In genomic region chr4:102761478-102761790, GRCh38 we compare ENCODE assay signal across 8 cellular contexts. TPM values are rescaled to one million over a fixed set of nuclear protein-coding genes. Genes with fewer than 3 reads are reported as not detected.
A peak's percentile ranks its signal among the peaks of the same experiment; 100 is the strongest.
DNase-seq lines count a peak whose midpoint lies in the region; ATAC-seq, FAIRE-seq and TF ChIP-seq lines count a peak whose summit lies in the region.

No MANE protein-coding gene starts in this region.

- H3K36me3 ChIP-seq in HUES64 (ENCODE audit: insufficient read depth, low read length) (no peaks in the 10 kb centered on the region), bronchial epithelial cell (ENCODE audit: control insufficient read depth, insufficient read depth, low read length) (no peaks in the 10 kb centered on the region), lung (ENCODE audit: control insufficient read depth in 2 of 2, insufficient read depth in 2 of 2, low read length in 2 of 2) (no peaks in the 10 kb centered on the region), upper lobe of right lung (no peaks in the 10 kb centered on the region)

- 22% methylated on average over 9 of the region's 9 CpGs for WGBS in HUES64
- WGBS in lung, 2 donors: 10 to 13% methylated on average over 9 of the region's 9 CpGs

- no peak for FAIRE-seq in bronchial epithelial cell (lab: Jason Lieb, UNC)

- H3K27ac Mint-ChIP-seq in Calu3 (ENCODE audit: unreplicated experiment): no peak overlapping the region

- H3K9me3 Mint-ChIP-seq in Calu3 (ENCODE audit: low read depth, unreplicated experiment): no peaks in the 10 kb centered on the region

- no peak for TF ChIP-seq CTCF in Calu3 (IDR thresholded peaks at IDR 0.05; ENCODE audit: unreplicated experiment)
- no peak for TF ChIP-seq CTCF in bronchial epithelial cell (IDR thresholded peaks at IDR 0.05; ENCODE audit: insufficient read depth, low read length, severe bottlenecking)
- TF ChIP-seq CTCF in lung (IDR thresholded peaks at IDR 0.05; ENCODE audit: control extremely low read depth, extremely low read depth): no peak
- no peak for TF ChIP-seq CTCF in upper lobe of right lung (IDR thresholded peaks at IDR 0.05)

- CTCF ChIA-PET in Calu3 (lab: Charles Lee): no interaction called here

- H3K4me1 ChIP-seq in HUES64 (ENCODE audit: insufficient read depth, low read length): peaks cover 6% of the 10 kb centered on the region; the same call in 1 of the 2 replicates
- H3K4me1 ChIP-seq in lung (ENCODE audit: control insufficient read depth in 2 of 2, insufficient read depth in 2 of 2, low read length in 2 of 2): peaks cover 2 to 9% of the 10 kb centered on the region in 2 donors
- peaks cover 32% of the 10 kb centered on the region for H3K4me1 ChIP-seq in upper lobe of right lung

- DNase-seq in Calu3 (no peak), bronchial epithelial cell (ENCODE audit: low read depth) (peak; percentile 7), lung (ENCODE audit: low spot score) (no peak), upper lobe of right lung (no peak), D341Med (ENCODE audit: low spot score) (no peak), mucosa of gallbladder (ENCODE audit: low spot score) (no peak), DMS153 treated with DMSO at 0.1 percent for 48 hours (lab: John Stamatoyannopoulos, UW; ENCODE audit: unreplicated experiment) (no peak)

- peak overlapping the region; percentile 96 for H3K4me3 Mint-ChIP-seq in Calu3 (ENCODE audit: low read depth, unreplicated experiment)

- H3K9me3 ChIP-seq in HUES64 (ENCODE audit: insufficient read depth, low read depth, low read length) (no peaks in the 10 kb centered on the region), lung (ENCODE audit: control insufficient read depth in 2 of 2, insufficient read depth in 1 of 2, low read length in 1 of 2) (no peaks in the 10 kb centered on the region), upper lobe of right lung (no peaks in the 10 kb centered on the region)

- no peaks in the 10 kb centered on the region for H3K27me3 Mint-ChIP-seq in Calu3 (ENCODE audit: unreplicated experiment)

- ATAC-seq in lung (ENCODE audit: insufficient read depth, low FRiP score): no peak
- no peak for ATAC-seq in upper lobe of right lung

- H3K4me3 ChIP-seq in HUES64 (ENCODE audit: low read length) (peak overlapping the region; percentile 96), bronchial epithelial cell (ENCODE audit: low read depth, low read length) (peak overlapping the region; percentile 80), lung (peak overlapping the region; percentile 83), upper lobe of right lung (peak overlapping the region; percentile 93)

- peaks cover 20% of the 10 kb centered on the region for H3K36me3 Mint-ChIP-seq in Calu3 (ENCODE audit: insufficient read depth, unreplicated experiment)

- H3K9ac ChIP-seq in HUES64 (ENCODE audit: low read depth, low read length): peak overlapping the region; percentile 84

- intact Hi-C loops in Calu3 (cut with micrococcal nuclease; ENCODE audit: unreplicated experiment): no loop called here
- intact Hi-C loops in upper lobe of right lung (cut with DNase I): no loop called here

- no TSS peak for BruUV-seq in Calu3 (replicated peaks; lab: Mats Ljungman, UMichigan)

- H3K27ac ChIP-seq in HUES64 (ENCODE audit: low read depth, low read length) (peak overlapping the region; percentile 52; the same call in 1 of the 2 replicates), lung (ENCODE audit: low read depth in 1 of 2, low read length in 1 of 2) (peak overlapping the region; percentile 51 to 68), upper lobe of right lung (peak overlapping the region; percentile 92)

- H3K27me3 ChIP-seq in HUES64 (ENCODE audit: insufficient read depth, low read length) (peaks cover 12% of the 10 kb centered on the region; the same call in 1 of the 2 replicates), bronchial epithelial cell (ENCODE audit: control insufficient read depth, insufficient read depth, low read length) (no peaks in the 10 kb centered on the region), lung (ENCODE audit: control insufficient read depth, insufficient read depth) (no peaks in the 10 kb centered on the region), upper lobe of right lung (no peaks in the 10 kb centered on the region)

- H3K4me1 Mint-ChIP-seq in Calu3 (ENCODE audit: low read depth, unreplicated experiment): peaks cover 25% of the 10 kb centered on the region

RNA-seq across cellular contexts. Expression of gene MANBA, which starts 0.7 kb away (rescaled TPM):
- 11.7 and 13.6 TPM in 2 replicates for total RNA-seq in Calu3 (2022)
- polyA plus RNA-seq in HUES64 (2013, experiment 1 of 2): 15.1 TPM
- polyA plus RNA-seq in HUES64 (2013, experiment 2 of 2): 18.5 TPM
- total RNA-seq in bronchial epithelial cell: 56.2 and 60.3 TPM in 2 replicates
- total RNA-seq in lung: 100 to 1,000 TPM in 1 of 2 donors, 10 to 100 TPM in 1; 39.5 to 100 TPM
- 10 to 100 TPM; 19.9 to 24.8 TPM for polyA plus RNA-seq in lung
- total RNA-seq in upper lobe of right lung: 56.0 TPM
- total RNA-seq in mucosa of gallbladder: 42.1 TPM
